In the genomic region with DNA sequence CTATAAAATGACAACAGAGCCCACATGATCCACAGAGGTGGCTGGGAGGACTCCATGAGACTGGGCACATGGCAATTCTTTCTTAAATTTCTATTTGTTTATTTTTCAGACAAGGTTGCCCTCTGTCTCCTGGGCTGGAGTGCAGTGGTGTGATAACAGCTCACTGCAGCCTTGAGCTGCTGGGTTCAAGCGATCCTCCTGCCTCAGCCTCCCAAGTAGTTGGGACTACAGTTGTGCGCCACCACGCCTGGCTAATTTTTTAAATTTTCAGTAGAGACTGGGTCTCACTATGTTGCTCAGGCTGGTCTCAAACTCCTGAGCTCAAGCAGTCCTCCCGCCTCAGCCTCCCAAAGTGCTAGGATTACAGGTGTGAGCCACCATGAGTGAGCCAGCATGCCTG, we compare ENCODE assay signal across 1 cellular context. TPM values are rescaled to one million over a fixed set of nuclear protein-coding genes. Genes with fewer than 3 reads are reported as not detected.
"Had no signal": no experiment of that assay in that cellular context is flagged by ENCODE, and none has a peak within 500 bp of the region (broad histone marks: within the 10 kb centered on the region; RNA-seq: fewer than 3 reads in every experiment).

No MANE protein-coding gene starts in this region.

RNA-seq across cellular contexts. Expression of a gene that starts 8.8 kb away (rescaled TPM):
- polyA plus RNA-seq: neural cell had no signal
